In the genomic region with DNA sequence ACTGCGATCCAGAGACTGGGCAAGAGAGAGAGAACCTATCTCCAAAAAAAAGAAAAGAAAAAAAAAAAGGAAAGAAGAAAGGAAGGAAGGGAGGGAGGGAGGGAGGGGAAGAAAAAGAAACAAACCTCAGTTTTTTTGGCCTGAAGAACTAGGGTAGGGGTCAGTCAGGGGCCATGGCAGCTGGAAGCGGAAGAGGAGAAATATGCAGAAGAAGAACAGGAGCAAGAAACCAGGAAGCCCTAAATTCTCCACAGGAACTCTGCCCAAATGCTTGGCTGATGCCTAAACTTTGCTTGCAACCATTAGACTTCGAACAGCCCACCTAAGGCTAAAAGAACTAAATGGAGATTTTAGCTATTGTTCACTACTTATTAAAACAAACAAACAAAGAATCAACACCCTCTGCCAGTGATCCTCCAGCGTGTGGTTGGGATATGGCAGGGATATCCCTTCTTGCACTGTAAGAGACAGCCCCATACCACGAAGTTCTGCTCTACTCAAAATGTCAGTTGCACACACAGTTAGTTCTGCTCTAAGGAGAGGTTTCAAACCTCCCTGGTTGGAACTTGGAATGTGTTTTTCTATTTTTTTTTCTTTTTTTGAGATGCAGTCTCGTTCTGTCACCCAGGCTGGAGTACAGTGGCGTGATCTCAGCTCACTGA, we compare ENCODE assay signal across 1 cellular context.
TF ChIP-seq lines count a peak whose summit lies in the region.

No MANE protein-coding gene starts in this region.

TF ChIP-seq in H1, 55 proteins besides CTCF, POLR2A, EP300 and RAD21 (continued from another document):
- TF ChIP-seq, protein P1, sequence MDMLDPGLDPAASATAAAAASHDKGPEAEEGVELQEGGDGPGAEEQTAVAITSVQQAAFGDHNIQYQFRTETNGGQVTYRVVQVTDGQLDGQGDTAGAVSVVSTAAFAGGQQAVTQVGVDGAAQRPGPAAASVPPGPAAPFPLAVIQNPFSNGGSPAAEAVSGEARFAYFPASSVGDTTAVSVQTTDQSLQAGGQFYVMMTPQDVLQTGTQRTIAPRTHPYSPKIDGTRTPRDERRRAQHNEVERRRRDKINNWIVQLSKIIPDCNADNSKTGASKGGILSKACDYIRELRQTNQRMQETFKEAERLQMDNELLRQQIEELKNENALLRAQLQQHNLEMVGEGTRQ (IDR thresholded peaks at IDR 0.05; ENCODE audit: low read length): no peak
- TF ChIP-seq MAFK (IDR thresholded peaks at IDR 0.05; ENCODE audit: low read depth, low read length): no peak
- no peak for TF ChIP-seq TCF12 (IDR thresholded peaks at IDR 0.05; ENCODE audit: low read depth, low read length)
- TF ChIP-seq SP1 (IDR thresholded peaks at IDR 0.05; ENCODE audit: low read depth, low read length): no peak
- TF ChIP-seq CTBP2 (IDR thresholded peaks at IDR 0.05; ENCODE audit: borderline replicate concordance, insufficient read depth, insufficient read length, low read length): no peak
- TF ChIP-seq ATF2 (IDR thresholded peaks at IDR 0.05; ENCODE audit: low read length): no peak
- no peak for TF ChIP-seq TAF1 (IDR thresholded peaks at IDR 0.05; ENCODE audit: low read depth, low read length)
- no peak for TF ChIP-seq SP2 (IDR thresholded peaks at IDR 0.05; ENCODE audit: low read length)
- TF ChIP-seq KDM5A (IDR thresholded peaks at IDR 0.05; ENCODE audit: low read length): no peak
- TF ChIP-seq RFX5 (IDR thresholded peaks at IDR 0.05; ENCODE audit: borderline replicate concordance, low read depth, low read length): no peak
- no peak for TF ChIP-seq ASH2L (IDR thresholded peaks at IDR 0.05; ENCODE audit: low read length)
